ENCODE assay signal across 22 cellular contexts in the genomic region with DNA sequence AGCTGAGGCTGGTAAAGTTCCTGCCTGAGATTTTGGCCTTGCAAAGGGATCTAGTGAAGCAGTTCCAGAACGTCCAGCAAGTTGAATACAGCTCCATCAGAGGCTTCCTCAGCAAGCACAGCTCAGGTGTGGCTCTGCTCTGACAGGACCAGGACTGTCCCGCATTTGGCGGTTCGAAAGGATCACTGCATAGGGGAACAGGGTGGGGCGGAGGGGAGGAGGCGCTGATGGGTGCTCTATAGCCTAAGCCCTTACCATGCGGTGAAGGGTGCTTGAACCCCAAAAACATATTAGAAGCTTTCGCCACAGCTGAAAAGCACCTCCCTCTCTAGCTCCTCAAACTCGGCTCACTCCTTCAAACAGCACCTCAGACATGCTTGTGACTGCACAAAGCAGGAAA. TPM values are rescaled to one million over a fixed set of nuclear protein-coding genes. Genes with fewer than 3 reads are reported as not detected.
A peak's percentile ranks its signal among the peaks of the same experiment; 100 is the strongest.
DNase-seq lines count a peak whose midpoint lies in the region; ATAC-seq and TF ChIP-seq lines count a peak whose summit lies in the region.
"Had no signal": no experiment of that assay in that cellular context is flagged by ENCODE, and none has a peak within 500 bp of the region (broad histone marks: within the 10 kb centered on the region; RNA-seq: fewer than 3 reads in every experiment).

No MANE protein-coding gene starts in this region.

- H3K27ac ChIP-seq in mesendoderm (ENCODE audit: low read depth, low read length) = no peak overlapping the region
- H3K27ac ChIP-seq in Peyer's patch = no peak overlapping the region
- H3K27ac ChIP-seq: A549, KMS-11 had no signal

- H3K27me3 Mint-ChIP-seq in activated B cell treated with CpG ODN at 0.5 μM for 24 hours = no peaks in the 10 kb centered on the region

- H4K8ac ChIP-seq in mesendoderm (ENCODE audit: low read depth, low read length) = no peak overlapping the region

- H3K4me3 Mint-ChIP-seq in activated B cell treated with CpG ODN at 0.5 μM for 24 hours = no peak overlapping the region
- H3K4me3 Mint-ChIP-seq: CD14-positive monocyte, H9 had no signal

- H2AK5ac ChIP-seq in mesendoderm (ENCODE audit: low read length) = no peak overlapping the region

- H3K23ac ChIP-seq in mesendoderm (ENCODE audit: low read length) = no peak overlapping the region

- WGBS in mesendoderm (ENCODE audit: extremely low coverage, insufficient coverage, low lambda C conversion rate) = no CpG with 5 or more reads among the region's 9 CpGs

- H3K79me2 ChIP-seq in mesendoderm (ENCODE audit: control insufficient read depth, insufficient read depth, low read length) = no peaks in the 10 kb centered on the region

- H3K36me3 ChIP-seq in mesendoderm (ENCODE audit: control insufficient read depth, insufficient read depth, low read length) (peaks cover 3% of the 10 kb centered on the region), Peyer's patch (peaks cover 0 to 100% (median 5%) of the 10 kb centered on the region in 3 donors)

- no peaks in the 10 kb centered on the region for H3K79me1 ChIP-seq in mesendoderm (ENCODE audit: low read length)

- no peak for ATAC-seq in activated B cell treated with CpG ODN at 0.5 μM for 24 hours (ENCODE audit: low read depth)
- ATAC-seq in left colon = peak; percentile 7
- no peak for ATAC-seq in sciatic nerve
- ATAC-seq: A549, HepG2, Panc1 had no signal

- H3K36me3 Mint-ChIP-seq in activated B cell treated with CpG ODN at 0.5 μM for 24 hours (ENCODE audit: low read depth) = peaks cover 95% of the 10 kb centered on the region

- DNase-seq in activated effector memory CD4-positive, alpha-beta T cell treated with anti-CD3 and anti-CD28 coated beads, Interleukin-2, amount 50 U/mL, for 16 hours = peak; percentile 42
- no peak for DNase-seq in activated effector memory CD4-positive, alpha-beta T cell treated with Interleukin-2 at 50 U/mL for 16 hours
- no peak for DNase-seq in activated B cell treated with CpG ODN at 0.5 μM for 24 hours
- no peak for DNase-seq in left colon
- DNase-seq in sciatic nerve (ENCODE audit: low spot score) = peak; percentile 43
- DNase-seq in mesendoderm = no peak
- no peak for DNase-seq in Peyer's patch
- no peak for DNase-seq in DMS 273 (lab: John Stamatoyannopoulos, UW; ENCODE audit: unreplicated experiment)
- DNase-seq: COR-L47, DMS53, H9, MG63, NCI-H1105 treated with DMSO at 0.1 percent for 48 hours, NCI-H187, NCI-H2171, NCI-H446 treated with DMSO at 0.1 percent for 48 hours, NCI-H748 treated with DMSO at 0.1 percent for 48 hours had no signal

- H2BK5ac ChIP-seq in mesendoderm (ENCODE audit: low read length) = no peak overlapping the region

- H3K9me3 Mint-ChIP-seq in activated B cell treated with CpG ODN at 0.5 μM for 24 hours = no peaks in the 10 kb centered on the region
- H3K9me3 Mint-ChIP-seq: H9 had no signal

- TF ChIP-seq CTCF in activated B cell treated with CpG ODN at 0.5 μM for 24 hours (IDR thresholded peaks at IDR 0.05) (no peak), Peyer's patch (IDR thresholded peaks at IDR 0.05) (no peak)

- no peak overlapping the region for H4K5ac ChIP-seq in mesendoderm (ENCODE audit: low read length)

- CTCF ChIA-PET in activated B cell treated with CpG ODN at 0.5 μM for 24 hours (lab: Charles Lee) = no interaction called here

- H3K4me1 Mint-ChIP-seq in activated B cell treated with CpG ODN at 0.5 μM for 24 hours = no peaks in the 10 kb centered on the region
- H3K4me1 Mint-ChIP-seq: CD14-positive monocyte had no signal

- H3K4ac ChIP-seq in mesendoderm (ENCODE audit: low read depth, low read length) = no peak overlapping the region

- H3K4me1 ChIP-seq in mesendoderm (ENCODE audit: control insufficient read depth, low read depth, low read length) = no peaks in the 10 kb centered on the region
- H3K4me1 ChIP-seq in Peyer's patch = no peaks in the 10 kb centered on the region
- H3K4me1 ChIP-seq: A549 had no signal

- no peak overlapping the region for H3K18ac ChIP-seq in mesendoderm (ENCODE audit: low read length)

- POLR2A ChIA-PET in activated B cell treated with CpG ODN at 0.5 μM for 24 hours (lab: Charles Lee) = interaction anchor here (0.7 kb wide), 1 partner anchor 239 kb away, joined by 4 read pairs; no protein-coding TSS in a partner anchor

- H3K27me3 ChIP-seq in mesendoderm (ENCODE audit: insufficient read depth, low read length, poor library complexity) = no peaks in the 10 kb centered on the region
- H3K27me3 ChIP-seq in Peyer's patch = no peaks in the 10 kb centered on the region
- H3K27me3 ChIP-seq: MG63 had no signal

- H3K9me3 ChIP-seq in Peyer's patch = no peaks in the 10 kb centered on the region
- H3K9me3 ChIP-seq: A549, MG63 had no signal

- peak overlapping the region; percentile 2 for H3K27ac Mint-ChIP-seq in activated B cell treated with CpG ODN at 0.5 μM for 24 hours
- H3K27ac Mint-ChIP-seq: H9 had no signal

- intact Hi-C loops in activated B cell treated with CpG ODN at 0.5 μM for 24 hours (cut with micrococcal nuclease) = no loop called here
- intact Hi-C loops in left colon (cut with DNase I, micrococcal nuclease) = no loop called here
- intact Hi-C loops in sciatic nerve (cut with DNase I) = no loop called here

- no peak overlapping the region for H3K4me2 ChIP-seq in mesendoderm (ENCODE audit: low read length)
- H3K4me2 ChIP-seq: A549, KMS-11 had no signal

- no peak overlapping the region for H3K56ac ChIP-seq in mesendoderm (ENCODE audit: low read length)

- H3K4me3 ChIP-seq in mesendoderm (ENCODE audit: low read length) (no peak overlapping the region), Peyer's patch (no peak overlapping the region)
- H3K4me3 ChIP-seq: A549, MG63 had no signal

- no peak for TF ChIP-seq POLR2A in Peyer's patch (IDR thresholded peaks at IDR 0.05)

- no peak overlapping the region for H2BK15ac ChIP-seq in mesendoderm (replicated peaks; ENCODE audit: low read depth)

- no peak overlapping the region for H2BK120ac ChIP-seq in mesendoderm (ENCODE audit: low read depth, low read length)

- H3K9ac ChIP-seq in mesendoderm (ENCODE audit: low read length) = no peak overlapping the region
- H3K9ac ChIP-seq: KMS-11 had no signal

RNA-seq across cellular contexts. Expression of a gene that starts 29.9 kb away (rescaled TPM):
- total RNA-seq in activated B cell treated with CpG ODN at 0.5 μM for 24 hours (26.8 and 28.1 TPM in 2 replicates), left colon (10 to 100 TPM; 23.2 to 25.5 TPM), sciatic nerve (32.4 TPM), Peyer's patch (10 to 100 TPM; 13.2 to 72.6 (median 36.8) TPM)
- 4.7 TPM for polyA plus RNA-seq in mesendoderm (2013, experiment 1 of 2)
- 5.3 TPM for polyA plus RNA-seq in mesendoderm (2013, experiment 2 of 2)

Comparison
In these comparisons a context has a peak if more than half of its experiments do, and no peak if none do; other contexts are left out.
1. DNase-seq: peak in activated effector memory CD4-positive, alpha-beta T cell treated with anti-CD3 and anti-CD28 coated beads, Interleukin-2, amount 50 U/mL, for 16 hours (single experiment) and sciatic nerve (single experiment); none in activated effector memory CD4-positive, alpha-beta T cell treated with Interleukin-2 at 50 U/mL for 16 hours (single experiment), activated B cell treated with CpG ODN at 0.5 μM for 24 hours (single experiment), left colon (0 of 2), mesendoderm (single experiment), Peyer's patch (0 of 3) and DMS 273 (single experiment).